Comparison of ENCODE assay signal across 18 cellular contexts in the genomic region with DNA sequence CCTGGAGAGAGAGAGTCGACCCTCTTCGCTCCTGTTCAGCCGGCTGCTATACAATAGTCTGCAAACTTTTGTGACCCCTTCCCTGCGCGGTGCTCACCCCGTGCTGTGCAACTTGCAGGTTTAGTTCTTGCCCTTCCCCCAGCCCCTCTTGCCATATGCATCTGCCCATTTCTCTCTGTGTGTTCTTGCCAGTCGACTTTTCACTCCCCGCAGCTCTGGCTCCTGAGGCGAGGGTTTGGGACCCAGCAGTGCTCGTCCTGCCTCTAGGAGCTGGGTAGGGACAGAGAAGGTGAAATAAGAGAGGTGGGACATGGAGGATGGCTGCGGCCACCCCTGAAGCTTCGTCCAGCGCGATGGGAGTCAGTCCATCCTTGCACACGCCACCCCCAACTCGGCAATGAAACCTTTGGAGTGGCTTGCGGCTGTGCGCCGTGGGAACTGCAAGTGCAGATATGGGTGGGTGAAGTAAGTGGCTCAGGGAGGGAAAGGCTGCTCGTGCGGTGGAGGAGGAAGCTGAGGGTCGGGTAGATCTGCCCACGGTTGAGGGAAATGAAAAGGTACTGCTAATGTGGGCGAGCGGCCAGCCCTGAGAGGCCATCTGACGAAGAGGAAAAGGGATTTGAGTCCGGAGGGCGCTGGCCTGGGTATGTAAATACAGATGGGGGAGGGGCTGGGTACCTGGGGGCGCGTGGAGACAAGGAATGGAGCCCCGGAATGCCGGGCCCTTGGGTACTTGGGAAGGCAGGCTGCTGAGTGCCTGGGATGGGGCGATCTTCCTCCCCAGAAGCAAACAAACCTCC. TPM values are rescaled to one million over a fixed set of nuclear protein-coding genes. Genes with fewer than 3 reads are reported as not detected.
DNase-seq lines count a peak whose midpoint lies in the region; ATAC-seq, FAIRE-seq and TF ChIP-seq lines count a peak whose summit lies in the region.
"Had no signal": no experiment of that assay in that cellular context is flagged by ENCODE, and none has a peak within 500 bp of the region (broad histone marks: within the 10 kb centered on the region; RNA-seq: fewer than 3 reads in every experiment).

No MANE protein-coding gene starts in this region.

- H3K9me2 ChIP-seq in GM23338 (ENCODE audit: insufficient read depth), result peaks cover 3% of the 10 kb centered on the region; the same call in 1 of the 2 replicates

- no peaks in the 10 kb centered on the region for H4K20me1 ChIP-seq in GM23338 (replicated peaks; ENCODE audit: insufficient read depth)
- H4K20me1 ChIP-seq in astrocyte (ENCODE audit: insufficient read depth, low read length), result no peaks in the 10 kb centered on the region

- H3K36me3 Mint-ChIP-seq in GM23338 (ENCODE audit: low read depth) (no peaks in the 10 kb centered on the region), astrocyte (ENCODE audit: low read depth, unreplicated experiment) (no peaks in the 10 kb centered on the region)

- H3K27me3 ChIP-seq in GM23338 (ENCODE audit: insufficient read depth) (peaks cover 92% of the 10 kb centered on the region), astrocyte (ENCODE audit: insufficient read depth, low read length) (peaks cover 26% of the 10 kb centered on the region), iPS-20b (ENCODE audit: insufficient read depth, low read length) (peaks cover 84% of the 10 kb centered on the region), sigmoid colon (peaks cover 9 to 50% (median 21%) of the 10 kb centered on the region in 3 donors)
- H3K27me3 ChIP-seq: ovary had no signal

- ATAC-seq in GM23338 (peak; percentile 17), GM21423 (IDR thresholded peaks at IDR 0.05; ENCODE audit: unreplicated experiment) (no peak)
- ATAC-seq: GM12878, HCT116 had no signal

- peak overlapping the region; percentile 86 for H3K4me3 Mint-ChIP-seq in GM23338
- peak overlapping the region; percentile 71 for H3K4me3 Mint-ChIP-seq in astrocyte (ENCODE audit: unreplicated experiment)
- H3K4me3 Mint-ChIP-seq: activated B cell treated with CpG ODN at 0.5 μM for 24 hours; activated T-cell treated with anti-CD3 and anti-CD28 coated beads, Interleukin-2, amount 50 U/mL, for 4 hours had no signal

- H3K27ac ChIP-seq in GM23338 (ENCODE audit: low read depth) (no peak overlapping the region), astrocyte (ENCODE audit: low read depth, low read length) (no peak overlapping the region), iPS-20b (ENCODE audit: low read length) (no peak overlapping the region), sigmoid colon (no peak overlapping the region)
- H3K27ac ChIP-seq: epithelial cell of prostate, ovary had no signal

- H3K9me3 Mint-ChIP-seq in GM23338 (no peaks in the 10 kb centered on the region; the same call in 2 of the 3 replicates), astrocyte (ENCODE audit: unreplicated experiment) (no peaks in the 10 kb centered on the region)
- H3K9me3 Mint-ChIP-seq: activated B cell treated with CpG ODN at 0.5 μM for 24 hours; activated T-cell treated with anti-CD3 and anti-CD28 coated beads, Interleukin-2, amount 50 U/mL, for 4 hours had no signal

- no peak overlapping the region for H3K9ac ChIP-seq in astrocyte (ENCODE audit: low read length)
- peak overlapping the region; percentile 23; the same call in 1 of the 2 replicates for H3K9ac ChIP-seq in iPS-20b (ENCODE audit: low read depth, low read length)

- peak; percentile 85 for DNase-seq in GM23338 (ENCODE audit: low spot score)
- DNase-seq in astrocyte (ENCODE audit: low read depth), result no peak
- DNase-seq in sigmoid colon, result peak; percentile 62
- no peak for DNase-seq in stimulated activated naive CD4-positive, alpha-beta T cell treated with Interleukin-2 at 50 U/mL for 16 hours (lab: John Stamatoyannopoulos, UW)
- no peak for DNase-seq in SW 1271 (lab: John Stamatoyannopoulos, UW)
- DNase-seq: activated B cell treated with CpG ODN at 0.5 μM for 24 hours; activated T-cell treated with anti-CD3 and anti-CD28 coated beads, Interleukin-2, amount 50 U/mL, for 4 hours; NCI-H1436; NCI-H526 treated with DMSO at 0.1 percent for 48 hours; ovary; SHP77 treated with DMSO at 0.1 percent for 48 hours had no signal

- H3K4me1 Mint-ChIP-seq in GM23338 (peaks cover 28% of the 10 kb centered on the region), astrocyte (ENCODE audit: low read depth, unreplicated experiment) (peaks cover 11% of the 10 kb centered on the region)
- H3K4me1 Mint-ChIP-seq: activated B cell treated with CpG ODN at 0.5 μM for 24 hours had no signal

- H3K4me1 ChIP-seq in GM23338 (ENCODE audit: insufficient read depth), result peaks cover 30% of the 10 kb centered on the region
- H3K4me1 ChIP-seq in astrocyte (ENCODE audit: insufficient read depth, low read length), result no peaks in the 10 kb centered on the region
- H3K4me1 ChIP-seq in iPS-20b (ENCODE audit: insufficient read depth, low read length), result no peaks in the 10 kb centered on the region
- H3K4me1 ChIP-seq in sigmoid colon, result peaks cover 0 to 20% (median 15%) of the 10 kb centered on the region in 4 donors

- peaks cover 17% of the 10 kb centered on the region for H3K79me2 ChIP-seq in GM23338 (replicated peaks; ENCODE audit: insufficient read depth)
- no peaks in the 10 kb centered on the region for H3K79me2 ChIP-seq in astrocyte (ENCODE audit: insufficient read depth, low read length)

- H2AFZ ChIP-seq in GM23338 (peak overlapping the region; percentile 98), astrocyte (ENCODE audit: low read depth, low read length) (peak overlapping the region; percentile 56)

- no peak for FAIRE-seq in astrocyte (lab: Jason Lieb, UNC)
- FAIRE-seq: GM12878, keratinocyte had no signal

- H3F3A ChIP-seq in GM23338 (replicated peaks; ENCODE audit: low read depth), result 0 out of 2 replicates have a peak, but pooled peaks cover 5% of the 10 kb centered on the region

- no peak for TF ChIP-seq CTCF in GM23338 (conservative IDR thresholded peaks at IDR 0.05; ENCODE audit: low read depth in 2 of 2)
- TF ChIP-seq CTCF in astrocyte (IDR thresholded peaks at IDR 0.05; ENCODE audit: insufficient read depth, low read depth, low read length), result no peak
- no peak for TF ChIP-seq CTCF in sigmoid colon (IDR thresholded peaks at IDR 0.05)

- H3K9me3 ChIP-seq in astrocyte (ENCODE audit: insufficient read depth, low read depth, low read length) (no peaks in the 10 kb centered on the region), iPS-20b (ENCODE audit: insufficient read depth, low read depth, low read length) (no peaks in the 10 kb centered on the region), sigmoid colon (no peaks in the 10 kb centered on the region)
- H3K9me3 ChIP-seq: ovary had no signal

- TF ChIP-seq POLR2A in sigmoid colon (IDR thresholded peaks at IDR 0.05), result no peak

- H3K4me3 ChIP-seq in GM23338 (peak overlapping the region; percentile 87), astrocyte (ENCODE audit: insufficient read depth, low read depth, low read length) (no peak overlapping the region), iPS-20b (ENCODE audit: low read length) (peak overlapping the region; percentile 86), sigmoid colon (peak overlapping the region in 3 of 4 donors; percentile 35 to 48 (median 44))
- H3K4me3 ChIP-seq: GM12878 had no signal

- TF ChIP-seq EP300 in sigmoid colon (IDR thresholded peaks at IDR 0.05), result no peak

- 3 to 7% methylated on average over 33 of the region's 33 CpGs for WGBS in sigmoid colon, 2 donors

- no peaks in the 10 kb centered on the region for H3K36me3 ChIP-seq in GM23338 (ENCODE audit: insufficient read depth)
- no peaks in the 10 kb centered on the region for H3K36me3 ChIP-seq in astrocyte (ENCODE audit: insufficient read depth, low read length)
- H3K36me3 ChIP-seq in iPS-20b (ENCODE audit: insufficient read depth, low read depth, low read length), result no peaks in the 10 kb centered on the region
- H3K36me3 ChIP-seq in sigmoid colon, result no peaks in the 10 kb centered on the region
- H3K36me3 ChIP-seq: ovary had no signal

- H3K4me2 ChIP-seq in GM23338 (peak overlapping the region; percentile 99), astrocyte (ENCODE audit: low read length) (peak overlapping the region; percentile 74)

- H3K27me3 Mint-ChIP-seq in GM23338 (ENCODE audit: insufficient read depth, low read depth, poor library complexity), result peaks cover 65% of the 10 kb centered on the region
- peaks cover 58% of the 10 kb centered on the region for H3K27me3 Mint-ChIP-seq in astrocyte (ENCODE audit: low read depth, unreplicated experiment)

- no peak overlapping the region for H3K27ac Mint-ChIP-seq in GM23338
- H3K27ac Mint-ChIP-seq in astrocyte (ENCODE audit: unreplicated experiment), result no peak overlapping the region
- H3K27ac Mint-ChIP-seq: activated B cell treated with CpG ODN at 0.5 μM for 24 hours had no signal

- intact Hi-C loops in sigmoid colon (cut with DNase I), result no loop called here

TF ChIP-seq in GM23338, 12 proteins besides CTCF, POLR2A, EP300 and RAD21 (continues in another document):
- TF ChIP-seq EZH2 (IDR thresholded peaks at IDR 0.05; ENCODE audit: low read depth, unreplicated experiment), result peak; percentile 58
- no peak for TF ChIP-seq POLR2AphosphoS5 (IDR thresholded peaks at IDR 0.05; ENCODE audit: low read depth)
- no peak for TF ChIP-seq CREB1 (CRISPR knock-in tag; IDR thresholded peaks at IDR 0.05; ENCODE audit: low read depth)

RNA-seq across cellular contexts. Expression of gene LRRC3B, which starts 1.0 kb away (rescaled TPM):
- 11.3 and 13.2 TPM in 2 replicates for total RNA-seq in GM23338 (2014; rRNA removed; shearing (Covaris generic))
- 7.1 and 7.2 TPM in 2 replicates for polyA plus RNA-seq in GM23338 (2016; fragmentation: Nextera tagmentation; extraction: Ambion mirVana)
- 1.6 and 5.7 TPM in 2 replicates for total RNA-seq in astrocyte
- 1 to 10 TPM in 1 of 4 donors, under 1 TPM in 3; under 0.01 to 1.1 (median 0.53) TPM for total RNA-seq in sigmoid colon
- polyA plus RNA-seq in sigmoid colon, result under 1 TPM in 1 of 3 donors, not detected in 2; 0.01 TPM
- total RNA-seq: activated B cell treated with CpG ODN at 0.5 μM for 24 hours; activated T-cell treated with anti-CD3 and anti-CD28 coated beads, Interleukin-2, amount 50 U/mL, for 4 hours; GM12878; subcutaneous adipose tissue had no signal
- polyA plus RNA-seq: GM12878, keratinocyte had no signal

Comparison
In these comparisons a context has a peak if more than half of its experiments do, and no peak if none do; other contexts are left out.
1. DNase-seq: peak in GM23338 (single experiment) and sigmoid colon (single experiment); none in astrocyte (single experiment), stimulated activated naive CD4-positive, alpha-beta T cell treated with Interleukin-2 at 50 U/mL for 16 hours (single experiment) and SW 1271 (0 of 2).